Comparison of ENCODE assay signal across 16 cellular contexts in the genomic region with DNA sequence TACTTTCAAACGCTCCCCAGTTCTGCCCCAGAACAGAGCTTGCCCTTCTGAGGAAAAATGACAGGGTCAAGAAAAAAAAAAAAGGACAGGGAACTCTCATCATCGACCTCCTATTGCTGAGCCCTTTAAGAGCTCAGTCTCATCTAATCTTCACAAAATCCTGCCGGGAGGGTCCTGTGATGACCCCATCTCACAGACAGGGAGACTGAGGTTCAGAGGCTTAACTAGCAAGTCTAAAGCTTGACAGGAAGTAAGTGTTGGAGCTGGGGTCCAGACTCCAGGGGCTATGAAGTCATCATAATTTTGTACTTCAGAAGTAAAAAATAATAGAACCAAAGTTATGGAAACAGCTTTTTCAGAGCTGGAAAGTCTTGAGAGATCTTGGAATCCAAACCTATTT.
A peak's percentile ranks its signal among the peaks of the same experiment; 100 is the strongest.
DNase-seq lines count a peak whose midpoint lies in the region; ATAC-seq and TF ChIP-seq lines count a peak whose summit lies in the region.
"Had no signal": no experiment of that assay in that cellular context is flagged by ENCODE, and none has a peak within 500 bp of the region (broad histone marks: within the 10 kb centered on the region; RNA-seq: fewer than 3 reads in every experiment).

No MANE protein-coding gene starts in this region.

- intact Hi-C loops in Caco-2 (cut with micrococcal nuclease; ENCODE audit: unreplicated experiment): loop anchor here (5.0 kb wide), 2 partner anchors 102 to 623 kb away; no protein-coding TSS in a partner anchor

- CTCF ChIA-PET in Caco-2 (lab: Charles Lee): no interaction called here

- H3K4me1 ChIP-seq in Caco-2: peaks cover 44% of the 10 kb centered on the region
- H3K4me1 ChIP-seq: HAP-1 had no signal

- POLR2A ChIA-PET in Caco-2 (lab: Charles Lee): no interaction called here

- H3K27me3 ChIP-seq in Caco-2 (replicated peaks; ENCODE audit: control insufficient read depth, insufficient read depth, low read length) (no peaks in the 10 kb centered on the region), WERI-Rb-1 (ENCODE audit: insufficient read depth, low read depth, severe bottlenecking) (no peaks in the 10 kb centered on the region)

- DNase-seq in Caco-2 (no peak), WERI-Rb-1 (peak; percentile 2), glutamatergic neuron (no peak), neural crest cell (ENCODE audit: low read depth, low spot score) (no peak), NCI-H82 treated with DMSO at 0.1 percent for 48 hours (lab: John Stamatoyannopoulos, UW; ENCODE audit: unreplicated experiment) (no peak), NCI-H526 treated with DMSO at 0.1 percent for 48 hours (lab: John Stamatoyannopoulos, UW) (no peak)
- DNase-seq in central memory CD4-positive, alpha-beta T cell: no peak
- DNase-seq: C1 segment of cervical spinal cord; CD4-positive, alpha-beta memory T cell; COR-L47; DMS153; DND-41; HFFc6 had no signal

- ATAC-seq in HG03139 (IDR thresholded peaks at IDR 0.05; ENCODE audit: unreplicated experiment): no peak

- H3K9me3 ChIP-seq in Caco-2 (no peaks in the 10 kb centered on the region), WERI-Rb-1 (ENCODE audit: severe bottlenecking) (no peaks in the 10 kb centered on the region)
- H3K9me3 ChIP-seq: HAP-1 had no signal

- no TSS peak for BruUV-seq in Caco-2 (replicated peaks; lab: Mats Ljungman, UMichigan)

- H3K4me3 ChIP-seq in Caco-2 (ENCODE audit: low read depth, low read length): no peak overlapping the region
- no peak overlapping the region for H3K4me3 ChIP-seq in WERI-Rb-1 (ENCODE audit: low read depth, low read length)
- H3K4me3 ChIP-seq: GM23338, HAP-1 had no signal

- H3K27ac Mint-ChIP-seq in Caco-2 (ENCODE audit: unreplicated experiment) (peak overlapping the region; percentile 53), glutamatergic neuron (ENCODE audit: unreplicated experiment) (peak overlapping the region; percentile 17), neural crest cell (ENCODE audit: unreplicated experiment) (peak overlapping the region; percentile 31)
- H3K27ac Mint-ChIP-seq: CD4-positive, alpha-beta memory T cell; GM23338; HFFc6 had no signal

- H3K27me3 Mint-ChIP-seq in Caco-2 (ENCODE audit: insufficient read depth, unreplicated experiment) (no peaks in the 10 kb centered on the region), glutamatergic neuron (ENCODE audit: unreplicated experiment) (peaks cover 17% of the 10 kb centered on the region), neural crest cell (ENCODE audit: low read depth) (no peaks in the 10 kb centered on the region)
- H3K27me3 Mint-ChIP-seq: CD4-positive, alpha-beta memory T cell had no signal

- H3K9me3 Mint-ChIP-seq in Caco-2 (ENCODE audit: unreplicated experiment) (no peaks in the 10 kb centered on the region), glutamatergic neuron (ENCODE audit: unreplicated experiment) (no peaks in the 10 kb centered on the region), neural crest cell (no peaks in the 10 kb centered on the region)
- H3K9me3 Mint-ChIP-seq: GM23338 had no signal

- peaks cover 60% of the 10 kb centered on the region for H3K4me1 Mint-ChIP-seq in Caco-2 (ENCODE audit: low read depth, unreplicated experiment)
- peaks cover 7% of the 10 kb centered on the region for H3K4me1 Mint-ChIP-seq in glutamatergic neuron (ENCODE audit: low read depth, unreplicated experiment)
- peaks cover 40% of the 10 kb centered on the region for H3K4me1 Mint-ChIP-seq in neural crest cell

- TF ChIP-seq CTCF in Caco-2 (IDR thresholded peaks at IDR 0.05; ENCODE audit: insufficient read depth in 1 of 2, low read depth in 1 of 2, low read length in 1 of 2, severe bottlenecking in 1 of 2, unreplicated experiment in 1 of 2) (no peak), WERI-Rb-1 (IDR thresholded peaks at IDR 0.05; ENCODE audit: low read depth, low read length) (no peak), glutamatergic neuron (IDR thresholded peaks at IDR 0.05; ENCODE audit: partially characterized antibody, unreplicated experiment) (no peak), neural crest cell (conservative IDR thresholded peaks at IDR 0.05) (no peak)

- H3K36me3 ChIP-seq in Caco-2 (ENCODE audit: control insufficient read depth, insufficient read depth, low read length): no peaks in the 10 kb centered on the region
- no peaks in the 10 kb centered on the region for H3K36me3 ChIP-seq in WERI-Rb-1
- H3K36me3 ChIP-seq: HAP-1 had no signal

- H3K27ac ChIP-seq in WERI-Rb-1: no peak overlapping the region

- H3K36me3 Mint-ChIP-seq in Caco-2 (ENCODE audit: insufficient read depth, unreplicated experiment) (peaks cover 16% of the 10 kb centered on the region), glutamatergic neuron (ENCODE audit: unreplicated experiment) (no peaks in the 10 kb centered on the region), neural crest cell (ENCODE audit: low read depth) (no peaks in the 10 kb centered on the region)
- H3K36me3 Mint-ChIP-seq: CD4-positive, alpha-beta memory T cell had no signal

- H3K4me3 Mint-ChIP-seq in Caco-2 (ENCODE audit: unreplicated experiment): no peak overlapping the region
- H3K4me3 Mint-ChIP-seq in glutamatergic neuron (ENCODE audit: unreplicated experiment): no peak overlapping the region
- no peak overlapping the region for H3K4me3 Mint-ChIP-seq in neural crest cell
- H3K4me3 Mint-ChIP-seq: CD4-positive, alpha-beta memory T cell; GM23338; HFFc6 had no signal
